In the genomic region with DNA sequence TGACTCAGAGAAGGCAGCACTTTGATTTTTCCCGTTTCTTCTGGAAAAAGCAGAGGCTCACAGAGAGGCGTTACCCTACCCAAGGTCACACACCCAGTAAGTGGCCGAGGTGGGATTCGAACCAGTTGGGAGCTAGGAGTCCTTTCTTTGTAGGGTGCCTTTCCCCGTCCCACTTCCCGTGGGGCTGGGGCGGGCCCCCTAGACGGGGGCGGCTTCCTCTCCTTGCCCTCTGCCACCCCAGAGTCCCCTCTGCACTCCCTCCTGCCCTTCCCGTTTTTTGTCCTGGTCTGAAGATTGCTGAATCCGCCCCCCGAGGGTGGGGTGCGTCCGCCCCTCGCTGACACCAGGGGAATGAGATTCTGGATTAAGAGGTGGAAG, we compare ENCODE assay signal across 8 cellular contexts. TPM values are rescaled to one million over a fixed set of nuclear protein-coding genes. Genes with fewer than 3 reads are reported as not detected.
A peak's percentile ranks its signal among the peaks of the same experiment; 100 is the strongest.
DNase-seq lines count a peak whose midpoint lies in the region; ATAC-seq and TF ChIP-seq lines count a peak whose summit lies in the region.

No MANE protein-coding gene starts in this region.

- H4K20me1 ChIP-seq in KMS-11 (ENCODE audit: insufficient read depth): no peaks in the 10 kb centered on the region

- H3K4me1 ChIP-seq in KMS-11 (ENCODE audit: low read depth, poor library complexity, severe bottlenecking) (peaks cover 60% of the 10 kb centered on the region), spleen (peaks cover 11 to 74% (median 50%) of the 10 kb centered on the region in 6 donors)

- no peaks in the 10 kb centered on the region for H3K9me3 Mint-ChIP-seq in activated naive CD4-positive, alpha-beta T cell treated with anti-CD3 and anti-CD28 coated beads, Interleukin-2, amount 50 U/mL, for 72 hours

- intact Hi-C loops in spleen (cut with DNase I; ENCODE audit: low total_unique reads): no loop called here

- H3K79me2 ChIP-seq in KMS-11 (ENCODE audit: insufficient read depth, low read depth): peaks cover 8% of the 10 kb centered on the region; the same call in 1 of the 2 replicates

- peak overlapping the region; percentile 91 for H3K9ac ChIP-seq in KMS-11

- H3K27ac ChIP-seq in KMS-11 (no peak overlapping the region), spleen (peak overlapping the region; percentile 74 to 97 (median 92))

- no peak for ATAC-seq in activated naive CD4-positive, alpha-beta T cell treated with anti-CD3 and anti-CD28 coated beads, Interleukin-2, amount 50 U/mL, for 72 hours
- no peak for ATAC-seq in HG03280 (IDR thresholded peaks at IDR 0.05; ENCODE audit: unreplicated experiment)
- ATAC-seq in HG03159 (IDR thresholded peaks at IDR 0.05; ENCODE audit: unreplicated experiment): no peak

- TF ChIP-seq CTCF in AG10803 (conservative IDR thresholded peaks at IDR 0.05; ENCODE audit: low read length) (no peak), KMS-11 (conservative IDR thresholded peaks at IDR 0.05; ENCODE audit: low read depth, low read length) (no peak), spleen (IDR thresholded peaks at IDR 0.05 in 8 of 11, conservative IDR thresholded peaks at IDR 0.05 in 3 of 11) (no peak)

- no peaks in the 10 kb centered on the region for H3K9me3 ChIP-seq in spleen

- H3K36me3 Mint-ChIP-seq in activated naive CD4-positive, alpha-beta T cell treated with anti-CD3 and anti-CD28 coated beads, Interleukin-2, amount 50 U/mL, for 72 hours: no peaks in the 10 kb centered on the region

- peak overlapping the region; percentile 81 for H2AFZ ChIP-seq in KMS-11 (ENCODE audit: low read depth)

- no peaks in the 10 kb centered on the region for H3K27me3 ChIP-seq in KMS-11 (ENCODE audit: insufficient read depth, low read depth)
- H3K27me3 ChIP-seq in spleen (replicated peaks in 1 of 7): no peaks in the 10 kb centered on the region

- no peak for DNase-seq in AG10803 (ENCODE audit: low read depth)
- DNase-seq in activated naive CD4-positive, alpha-beta T cell treated with anti-CD3 and anti-CD28 coated beads, Interleukin-2, amount 50 U/mL, for 72 hours (ENCODE audit: low spot score in 2 of 2): no peak
- peak; percentile 44 for DNase-seq in hepatic stellate cell (ENCODE audit: low spot score)
- DNase-seq in spleen: no peak
- DNase-seq in LoVo (ENCODE audit: low spot score): no peak

- H3K4me3 ChIP-seq in AG10803 (ENCODE audit: low read length): peak overlapping the region; percentile 77
- no peak overlapping the region for H3K4me3 ChIP-seq in KMS-11 (IDR thresholded peaks at IDR 0.05; ENCODE audit: insufficient read depth, low read depth, low read length)
- peak overlapping the region; percentile 52 to 84 (median 76) for H3K4me3 ChIP-seq in spleen

- TF ChIP-seq POLR2A in spleen (IDR thresholded peaks at IDR 0.05): no peak

- peak overlapping the region; percentile 75 for H3K4me2 ChIP-seq in KMS-11

- peak overlapping the region; percentile 82 to 86 for H3K27ac Mint-ChIP-seq in activated naive CD4-positive, alpha-beta T cell treated with anti-CD3 and anti-CD28 coated beads, Interleukin-2, amount 50 U/mL, for 72 hours

- 2 to 13% (median 5%) methylated on average over 12 to 15 of the region's 15 CpGs for WGBS in spleen, 5 donors

- H3K36me3 ChIP-seq in KMS-11 (ENCODE audit: insufficient read depth) (no peaks in the 10 kb centered on the region), spleen (peaks cover 0 to 13% (median 9%) of the 10 kb centered on the region in 6 donors)

RNA-seq across cellular contexts. Expression of a gene that starts 0.7 kb away (rescaled TPM):
- total RNA-seq in activated naive CD4-positive, alpha-beta T cell treated with anti-CD3 and anti-CD28 coated beads, Interleukin-2, amount 50 U/mL, for 72 hours: 10 to 100 TPM in 1 of 2 donors, 1 to 10 TPM in 1; 8.7 to 13.9 TPM
- total RNA-seq in spleen: 10 to 100 TPM; 12.4 to 30.4 (median 27.0) TPM
- 10 to 100 TPM in 1 of 3 donors, 1 to 10 TPM in 2; 3.6 to 12.2 (median 8.5) TPM for polyA plus RNA-seq in spleen

RNA-seq across cellular contexts. Expression of a gene that starts 36.4 kb away (rescaled TPM):
- not detected for total RNA-seq in activated naive CD4-positive, alpha-beta T cell treated with anti-CD3 and anti-CD28 coated beads, Interleukin-2, amount 50 U/mL, for 72 hours
- total RNA-seq in spleen: 10 to 100 TPM in 5 of 7 donors, 1 to 10 TPM in 2; 7.2 to 21.2 (median 11.7) TPM
- 1 to 10 TPM; 2.2 to 7.9 (median 5.0) TPM for polyA plus RNA-seq in spleen

Comparison
In these comparisons a context has a peak if more than half of its experiments do, and no peak if none do; other contexts are left out.
1. RNA of a gene that starts 36.4 kb away (total RNA-seq): 7.2 to 21.2 TPM in spleen; not detected in activated naive CD4-positive, alpha-beta T cell treated with anti-CD3 and anti-CD28 coated beads, Interleukin-2, amount 50 U/mL, for 72 hours; every median in the first group is over 4 times any median in the second.